In the genomic region with DNA sequence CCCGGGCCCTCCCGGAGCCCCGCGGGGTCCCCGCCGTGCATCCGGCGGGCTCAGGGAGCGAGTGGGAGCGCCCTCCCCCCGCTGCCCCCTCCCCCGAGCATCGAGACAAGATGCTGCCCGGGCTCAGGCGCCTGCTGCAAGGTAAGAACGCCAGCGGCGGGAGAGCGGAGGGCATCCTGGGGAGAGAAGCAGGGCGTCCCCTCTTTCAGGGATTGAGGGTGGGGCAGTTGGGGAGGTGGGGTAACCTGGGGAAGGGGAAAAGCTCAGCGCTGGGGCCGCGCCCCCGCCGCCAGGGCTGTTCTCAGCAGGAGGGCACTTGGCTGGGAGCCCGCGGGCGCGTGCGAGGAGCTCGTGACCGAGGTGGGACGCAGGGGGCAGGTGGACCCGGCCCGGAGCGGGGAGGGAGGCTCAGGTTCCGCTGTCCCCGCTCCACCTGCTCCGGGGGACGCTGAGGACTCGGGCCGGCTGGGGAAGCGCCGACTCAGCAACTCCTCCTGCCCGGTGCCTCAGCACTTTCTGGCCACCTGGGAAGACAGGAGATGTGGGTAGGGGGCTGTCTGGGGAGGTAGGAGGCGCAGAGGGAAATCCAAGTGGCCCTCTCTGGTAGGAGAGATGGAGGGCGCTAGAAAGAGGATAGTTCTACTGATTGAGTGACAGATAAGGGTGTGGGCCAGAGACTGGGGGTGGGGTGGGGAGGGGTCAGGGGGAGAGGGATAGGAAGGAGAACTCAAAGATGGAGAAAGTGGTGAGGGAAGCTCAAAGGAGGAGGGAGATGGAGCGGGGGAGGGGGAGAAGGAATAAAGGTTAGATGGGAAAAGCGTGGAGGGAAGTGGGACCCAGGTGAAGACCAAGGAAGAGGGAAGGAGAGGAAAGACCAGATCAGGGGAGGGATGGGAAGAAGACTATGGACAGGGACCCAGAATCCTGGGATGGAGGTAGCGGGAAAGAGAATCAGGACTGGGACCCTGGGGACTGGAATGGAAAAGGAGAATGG, we compare ENCODE assay signal across 8 cellular contexts. TPM values are rescaled to one million over a fixed set of nuclear protein-coding genes. Genes with fewer than 3 reads are reported as not detected.
DNase-seq lines count a peak whose midpoint lies in the region; ATAC-seq, FAIRE-seq and TF ChIP-seq lines count a peak whose summit lies in the region.

No MANE protein-coding gene starts in this region.

- CTCF ChIA-PET in A549 (lab: Yijun Ruan, JAX), result interaction anchor here (0.8 to 11.7 kb wide), 16 partner anchors 10 to 202 kb away, joined by 3 to 228 read pairs (median 17); a partner anchor contains a TSS

- no peaks in the 10 kb centered on the region for H3K27me3 ChIP-seq in right lobe of liver

- no peaks in the 10 kb centered on the region for H3K36me3 Mint-ChIP-seq in activated T-helper 1 cell treated with anti-CD3 and anti-CD28 coated beads, Interleukin-12 subunit alpha, Interleukin-12 subunit beta, Interleukin-2, Interleukin-4 antibody, amounts not matched to agents 30 ng/mL and 10 ng/mL and 1 ng/mL, durations not matched to agents 14 hours and 24 hours and 36 hours (ENCODE audit: low read depth)

- TF ChIP-seq EP300 in A549 (IDR thresholded peaks at IDR 0.05), result no peak

- H3K27ac ChIP-seq in A549 (peak overlapping the region; percentile 81 to 89), right lobe of liver (peak overlapping the region in 1 of 3 donors; percentile 24)

- no peaks in the 10 kb centered on the region for H3K9me3 ChIP-seq in A549
- H3K9me3 ChIP-seq in right lobe of liver, result no peaks in the 10 kb centered on the region

- POLR2A ChIA-PET in A549 (lab: Yijun Ruan, JAX), result interaction anchor here (0.6 kb wide), 1 partner anchor 50 kb away, joined by 3 read pairs; no protein-coding TSS in a partner anchor

- no peak for TF ChIP-seq POLR2A in A549 (IDR thresholded peaks at IDR 0.05; ENCODE audit: low read length)
- TF ChIP-seq POLR2A in right lobe of liver (IDR thresholded peaks at IDR 0.05), result no peak

- H3K4me1 ChIP-seq in A549 (peaks cover 31% of the 10 kb centered on the region), right lobe of liver (peaks cover 0 to 41% (median 7%) of the 10 kb centered on the region in 4 donors)

- H3K27me3 Mint-ChIP-seq in activated T-helper 1 cell treated with anti-CD3 and anti-CD28 coated beads, Interleukin-12 subunit alpha, Interleukin-12 subunit beta, Interleukin-2, Interleukin-4 antibody, amounts not matched to agents 30 ng/mL and 10 ng/mL and 1 ng/mL, durations not matched to agents 14 hours and 24 hours and 36 hours (ENCODE audit: insufficient read depth), result peaks cover 57% of the 10 kb centered on the region

- TF ChIP-seq RAD21 in A549 (conservative IDR thresholded peaks at IDR 0.05 in 1 of 2, IDR thresholded peaks at IDR 0.05 in 1 of 2), result no peak

- peaks cover 41% of the 10 kb centered on the region for H3K4me1 Mint-ChIP-seq in activated T-helper 1 cell treated with anti-CD3 and anti-CD28 coated beads, Interleukin-12 subunit alpha, Interleukin-12 subunit beta, Interleukin-2, Interleukin-4 antibody, amounts not matched to agents 30 ng/mL and 10 ng/mL and 1 ng/mL, durations not matched to agents 14 hours and 24 hours and 36 hours (ENCODE audit: low read depth)

- WGBS in A549 (ENCODE audit: missing lambda C conversion rate), result 15% methylated on average over 21 of the region's 50 CpGs
- 50% methylated on average over 4 of the region's 50 CpGs for WGBS in right lobe of liver (ENCODE audit: insufficient coverage, low coverage, low lambda C conversion rate, missing lambda C conversion rate)

- no peak for ATAC-seq in A549
- peak; percentile 1 for ATAC-seq in GM18868 (IDR thresholded peaks at IDR 0.05; ENCODE audit: unreplicated experiment)
- no peak for ATAC-seq in right lobe of liver

- H3K9me3 Mint-ChIP-seq in activated T-helper 1 cell treated with anti-CD3 and anti-CD28 coated beads, Interleukin-12 subunit alpha, Interleukin-12 subunit beta, Interleukin-2, Interleukin-4 antibody, amounts not matched to agents 30 ng/mL and 10 ng/mL and 1 ng/mL, durations not matched to agents 14 hours and 24 hours and 36 hours, result no peaks in the 10 kb centered on the region

- no peaks in the 10 kb centered on the region for H3K36me3 ChIP-seq in right lobe of liver

- peak overlapping the region; percentile 90 for H3K4me2 ChIP-seq in A549

- no peak for DNase-seq in A549 (ENCODE audit: low read depth in 1 of 2, low spot score in 1 of 2)
- DNase-seq in activated T-helper 1 cell treated with anti-CD3 and anti-CD28 coated beads, Interleukin-12 subunit alpha, Interleukin-12 subunit beta, Interleukin-2, Interleukin-4 antibody, amounts not matched to agents 30 ng/mL and 10 ng/mL and 1 ng/mL, durations not matched to agents 14 hours and 24 hours and 36 hours (ENCODE audit: low spot score), result no peak
- DNase-seq in right lobe of liver, result peak in 1 of 3 donors; percentile 61
- no peak for DNase-seq in EL
- no peak for DNase-seq in midbrain (lab: John Stamatoyannopoulos, UW)
- no peak for DNase-seq in KG1 (lab: John Stamatoyannopoulos, UW)
- no peak for DNase-seq in GM03348 (ENCODE audit: low spot score)

- TF ChIP-seq CTCF in A549 (IDR thresholded peaks at IDR 0.05) (no peak), right lobe of liver (IDR thresholded peaks at IDR 0.05) (no peak)

- H3K4me3 ChIP-seq in A549 (peak overlapping the region; percentile 74), right lobe of liver (peak overlapping the region; percentile 56 to 65 (median 61))

- no peak for FAIRE-seq in A549 (lab: Jason Lieb, UNC)

- H3K27ac Mint-ChIP-seq in activated T-helper 1 cell treated with anti-CD3 and anti-CD28 coated beads, Interleukin-12 subunit alpha, Interleukin-12 subunit beta, Interleukin-2, Interleukin-4 antibody, amounts not matched to agents 30 ng/mL and 10 ng/mL and 1 ng/mL, durations not matched to agents 14 hours and 24 hours and 36 hours, result no peak overlapping the region

- intact Hi-C loops in activated T-helper 1 cell treated with anti-CD3 and anti-CD28 coated beads, Interleukin-12 subunit alpha, Interleukin-12 subunit beta, Interleukin-2, Interleukin-4 antibody, amounts not matched to agents 30 ng/mL and 10 ng/mL and 1 ng/mL, durations not matched to agents 14 hours and 24 hours and 36 hours (cut with micrococcal nuclease), result loop anchor here (1.0 to 5.0 kb wide), 3 partner anchors 14 to 51 kb away; a partner anchor contains a TSS
- intact Hi-C loops in right lobe of liver (cut with DNase I), result loop anchor here in 1 of 2 donors (10.0 kb wide), 1 partner anchor 184 kb away; a partner anchor contains a TSS

- H3K4me3 Mint-ChIP-seq in activated T-helper 1 cell treated with anti-CD3 and anti-CD28 coated beads, Interleukin-12 subunit alpha, Interleukin-12 subunit beta, Interleukin-2, Interleukin-4 antibody, amounts not matched to agents 30 ng/mL and 10 ng/mL and 1 ng/mL, durations not matched to agents 14 hours and 24 hours and 36 hours, result peak overlapping the region; percentile 26

TF ChIP-seq in A549, 52 proteins besides CTCF, POLR2A, EP300 and RAD21 (continues in another document):
- TF ChIP-seq, protein P1, sequence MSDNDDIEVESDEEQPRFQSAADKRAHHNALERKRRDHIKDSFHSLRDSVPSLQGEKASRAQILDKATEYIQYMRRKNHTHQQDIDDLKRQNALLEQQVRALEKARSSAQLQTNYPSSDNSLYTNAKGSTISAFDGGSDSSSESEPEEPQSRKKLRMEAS (IDR thresholded peaks at IDR 0.05), result 0 out of 2 replicates have a peak, but pooled peaks have one; percentile 12
- peak; percentile 90 for TF ChIP-seq MAFK (IDR thresholded peaks at IDR 0.05; ENCODE audit: partially characterized antibody)
- TF ChIP-seq PHF8 (IDR thresholded peaks at IDR 0.05; ENCODE audit: borderline replicate concordance, low read depth), result peak; percentile 60; the same call in 1 of the 2 replicates
- TF ChIP-seq JUN (IDR thresholded peaks at IDR 0.05), result peak in 1 of 2 experiments; percentile 39; a peak in 1 of 5 replicates
- no peak for TF ChIP-seq HOXB13 (CRISPR knock-in tag; IDR thresholded peaks at IDR 0.05; ENCODE audit: low read depth)

RNA-seq across cellular contexts. Expression of a gene that starts 0.7 kb away (rescaled TPM):
- polyA plus RNA-seq in A549 (2011; rRNA removed) (9.2 and 10.6 TPM in 2 replicates), A549 (2017; fragmentation: RNase III; extraction: RNeasy Plus Mini Kit Qiagen cat#74134 plus additional on column Dnase treatment) (23.7 to 27.4 TPM (median 25.8 TPM) in 3 replicates)
- polyA plus RNA-seq in A549 (2012; cell fraction: cytosol; rRNA removed), result 60.9 and 116 TPM in 2 replicates
- polyA plus RNA-seq in A549 (2012; cell fraction: nucleus; rRNA removed), result 56.5 and 87.5 TPM in 2 replicates
- polyA minus RNA-seq in A549 (2011; rRNA and poly(A)+ RNA removed), result 4.1 and 8.9 TPM in 2 replicates
- 0.54 TPM in 1 of 2 replicates, not detected in the other for total RNA-seq in activated T-helper 1 cell treated with anti-CD3 and anti-CD28 coated beads, Interleukin-12 subunit alpha, Interleukin-12 subunit beta, Interleukin-2, Interleukin-4 antibody, amounts not matched to agents 30 ng/mL and 10 ng/mL and 1 ng/mL, durations not matched to agents 14 hours and 24 hours and 36 hours
- 10 to 100 TPM; 12.5 to 54.4 (median 18.6) TPM for total RNA-seq in right lobe of liver

RNA-seq across cellular contexts. Expression of a gene that starts 34.1 kb away (rescaled TPM):
- polyA plus RNA-seq in A549 (2011; rRNA removed) (0.30 TPM in 2 replicates), A549 (2017; fragmentation: RNase III; extraction: RNeasy Plus Mini Kit Qiagen cat#74134 plus additional on column Dnase treatment) (0.12 to 0.22 TPM (median 0.13 TPM) in 3 replicates)
- polyA plus RNA-seq in A549 (2012; cell fraction: cytosol; rRNA removed), result 0.19 and 0.30 TPM in 2 replicates
- 0.52 and 1.5 TPM in 2 replicates for polyA plus RNA-seq in A549 (2012; cell fraction: nucleus; rRNA removed)
- 0.33 and 0.83 TPM in 2 replicates for polyA minus RNA-seq in A549 (2011; rRNA and poly(A)+ RNA removed)
- total RNA-seq in activated T-helper 1 cell treated with anti-CD3 and anti-CD28 coated beads, Interleukin-12 subunit alpha, Interleukin-12 subunit beta, Interleukin-2, Interleukin-4 antibody, amounts not matched to agents 30 ng/mL and 10 ng/mL and 1 ng/mL, durations not matched to agents 14 hours and 24 hours and 36 hours, result 181 and 184 TPM in 2 replicates
- 100 to 1,000 TPM; 109 to 259 (median 185) TPM for total RNA-seq in right lobe of liver

RNA-seq across cellular contexts. Expression of a gene that starts 54.4 kb away (rescaled TPM):
- 4.6 and 5.3 TPM in 2 replicates for polyA plus RNA-seq in A549 (2011; rRNA removed)
- 3.5 and 4.4 TPM in 2 replicates for polyA plus RNA-seq in A549 (2012; cell fraction: cytosol; rRNA removed)
- 8.6 and 10.7 TPM in 2 replicates for polyA plus RNA-seq in A549 (2012; cell fraction: nucleus; rRNA removed)
- polyA plus RNA-seq in A549 (2017; fragmentation: RNase III; extraction: RNeasy Plus Mini Kit Qiagen cat#74134 plus additional on column Dnase treatment), result 1.0 to 1.3 TPM (median 1.1 TPM) in 3 replicates
- 8.3 and 8.7 TPM in 2 replicates for polyA minus RNA-seq in A549 (2011; rRNA and poly(A)+ RNA removed)
- total RNA-seq in activated T-helper 1 cell treated with anti-CD3 and anti-CD28 coated beads, Interleukin-12 subunit alpha, Interleukin-12 subunit beta, Interleukin-2, Interleukin-4 antibody, amounts not matched to agents 30 ng/mL and 10 ng/mL and 1 ng/mL, durations not matched to agents 14 hours and 24 hours and 36 hours, result 29.1 and 30.3 TPM in 2 replicates
- 100 to 1,000 TPM in 3 of 6 experiments, 10 to 100 TPM in 3; 38.9 to 173 (median 106) TPM for total RNA-seq in right lobe of liver
